Comparison of ENCODE assay signal across 1 cellular context in genomic region chr6:168274046-168274952, GRCh38.
A peak's percentile ranks its signal among the peaks of the same experiment; 100 is the strongest.
TF ChIP-seq lines count a peak whose summit lies in the region.

No MANE protein-coding gene starts in this region.

TF ChIP-seq in HepG2, 621 proteins besides CTCF, POLR2A, EP300 and RAD21 (continued from another document and continues in another):
- TF ChIP-seq ZNF784 (CRISPR knock-in tag; IDR thresholded peaks at IDR 0.05; ENCODE audit: borderline replicate concordance) (no peak; the same call in 1 of the 2 replicates), NR2F2 (IDR thresholded peaks at IDR 0.05; ENCODE audit: borderline replicate concordance, low read depth) (peak; percentile 64; the same call in 1 of the 2 replicates), ZNF660 (CRISPR knock-in tag; IDR thresholded peaks at IDR 0.05; ENCODE audit: borderline replicate concordance, low read depth) (no peak), ZMYM2 (CRISPR knock-in tag; IDR thresholded peaks at IDR 0.05) (no peak), EZH2 (conservative IDR thresholded peaks at IDR 0.05; ENCODE audit: low read depth, low read length) (no peak), E2F5 (CRISPR knock-in tag; conservative IDR thresholded peaks at IDR 0.05) (no peak), KLF6 (CRISPR knock-in tag; IDR thresholded peaks at IDR 0.05) (no peak), THAP9 (CRISPR knock-in tag; IDR thresholded peaks at IDR 0.05; ENCODE audit: borderline replicate concordance) (peak; percentile 73; the same call in 1 of the 2 replicates), NFKB2 (CRISPR knock-in tag; IDR thresholded peaks at IDR 0.05; ENCODE audit: borderline replicate concordance) (no peak; the same call in 1 of the 2 replicates), ATF1 (CRISPR knock-in tag; IDR thresholded peaks at IDR 0.05) (no peak), ZC3H4 (CRISPR knock-in tag; IDR thresholded peaks at IDR 0.05; ENCODE audit: borderline replicate concordance) (peak; percentile 36; the same call in 1 of the 2 replicates), TARDBP (CRISPR knock-in tag; IDR thresholded peaks at IDR 0.05) (peak; percentile 77; the same call in 1 of the 2 replicates), ZBTB4 (CRISPR knock-in tag; IDR thresholded peaks at IDR 0.05; ENCODE audit: borderline replicate concordance) (no peak), ZNF263 (CRISPR knock-in tag; IDR thresholded peaks at IDR 0.05) (peak; percentile 56; the same call in 1 of the 2 replicates), ZNF329 (CRISPR knock-in tag; IDR thresholded peaks at IDR 0.05; ENCODE audit: low read depth) (no peak), KAT8 (CRISPR knock-in tag; IDR thresholded peaks at IDR 0.05) (peak; percentile 56; the same call in 1 of the 2 replicates), ZNF431 (CRISPR knock-in tag; IDR thresholded peaks at IDR 0.05; ENCODE audit: borderline replicate concordance, low read depth) (no peak), SPEN (CRISPR knock-in tag; IDR thresholded peaks at IDR 0.05; ENCODE audit: low read depth) (no peak), BRF2 (CRISPR knock-in tag; IDR thresholded peaks at IDR 0.05) (no peak), SALL2 (CRISPR knock-in tag; IDR thresholded peaks at IDR 0.05) (no peak), ZBTB8A (CRISPR knock-in tag; IDR thresholded peaks at IDR 0.05; ENCODE audit: borderline replicate concordance, low read depth) (no peak), ZBTB44 (CRISPR knock-in tag; IDR thresholded peaks at IDR 0.05) (no peak), ARID4A (CRISPR knock-in tag; IDR thresholded peaks at IDR 0.05; ENCODE audit: borderline replicate concordance) (peak; percentile 57; the same call in 1 of the 2 replicates), ZSCAN30 (CRISPR knock-in tag; IDR thresholded peaks at IDR 0.05) (no peak), IRF2 (CRISPR knock-in tag; IDR thresholded peaks at IDR 0.05) (no peak; the same call in 1 of the 2 replicates), ZZZ3 (CRISPR knock-in tag; IDR thresholded peaks at IDR 0.05; ENCODE audit: borderline replicate concordance) (no peak), SP140L (CRISPR knock-in tag; IDR thresholded peaks at IDR 0.05; ENCODE audit: borderline replicate concordance) (peak; percentile 65; the same call in 1 of the 2 replicates), ZNF441 (CRISPR knock-in tag; IDR thresholded peaks at IDR 0.05; ENCODE audit: borderline replicate concordance) (no peak), ISL2 (CRISPR knock-in tag; IDR thresholded peaks at IDR 0.05) (peak; percentile 87), TFDP1 (CRISPR knock-in tag; IDR thresholded peaks at IDR 0.05; ENCODE audit: borderline replicate concordance) (peak; percentile 84), ZNF792 (CRISPR knock-in tag; IDR thresholded peaks at IDR 0.05) (peak; percentile 71), SATB2 (CRISPR knock-in tag; IDR thresholded peaks at IDR 0.05) (no peak), TAF15 (IDR thresholded peaks at IDR 0.05; ENCODE audit: low read depth, low read length, poor library complexity, severe bottlenecking) (no peak), MEIS1 (CRISPR knock-in tag; IDR thresholded peaks at IDR 0.05; ENCODE audit: borderline replicate concordance) (peak; percentile 42; the same call in 1 of the 2 replicates), FOXA1 (IDR thresholded peaks at IDR 0.05) (no peak), FOXA1 (CRISPR knock-in tag; IDR thresholded peaks at IDR 0.05) (peak; percentile 75), E2F1 (CRISPR knock-in tag; IDR thresholded peaks at IDR 0.05) (no peak), U2AF1 (optimal IDR thresholded peaks at IDR 0.05; ENCODE audit: low read depth, low read length) (peak; percentile 34), RELA (CRISPR knock-in tag; IDR thresholded peaks at IDR 0.05) (0 out of 2 replicates have a peak, but pooled peaks have one; percentile 15), DDIT3 (CRISPR knock-in tag; IDR thresholded peaks at IDR 0.05) (no peak), ZNF44 (CRISPR knock-in tag; IDR thresholded peaks at IDR 0.05) (0 out of 2 replicates have a peak, but pooled peaks have one; percentile 69), ZNF562 (CRISPR knock-in tag; IDR thresholded peaks at IDR 0.05; ENCODE audit: borderline replicate concordance) (no peak), SRF (IDR thresholded peaks at IDR 0.05; ENCODE audit: low read depth, low read length) (no peak), IKZF5 (CRISPR knock-in tag; IDR thresholded peaks at IDR 0.05) (peak; percentile 51; the same call in 1 of the 2 replicates), CENPT (CRISPR knock-in tag; IDR thresholded peaks at IDR 0.05; ENCODE audit: low read depth) (no peak)
